In the genomic region with DNA sequence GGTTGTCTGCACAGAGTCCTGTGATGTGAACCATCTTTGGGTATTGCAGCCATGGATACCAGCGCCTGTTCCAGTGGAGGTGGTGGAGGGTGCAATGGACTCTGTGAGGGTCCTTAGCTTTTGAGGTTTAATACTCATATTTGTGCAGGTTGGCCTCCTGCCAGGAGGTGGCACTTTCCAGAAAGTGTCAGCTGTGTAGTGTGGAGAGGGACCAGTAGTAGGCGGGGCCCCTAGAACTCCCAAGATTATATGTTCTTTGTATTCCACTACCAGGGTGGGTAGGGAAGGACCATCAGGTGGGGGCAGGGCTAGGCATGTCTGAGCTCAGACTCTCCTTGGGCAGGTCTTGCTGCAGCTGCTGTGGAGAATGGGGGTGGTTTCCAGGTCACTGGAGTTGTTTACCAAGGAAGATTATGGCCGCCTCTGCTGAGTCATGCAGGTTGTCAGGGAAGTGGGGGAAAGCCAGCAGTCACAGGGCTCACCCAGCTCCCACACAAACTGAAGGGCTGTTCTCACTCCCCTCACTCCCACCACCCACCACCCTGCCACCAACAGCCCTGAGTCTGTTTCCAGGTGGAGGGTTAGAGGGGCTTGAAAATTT, we compare ENCODE assay signal across 29 cellular contexts. TPM values are rescaled to one million over a fixed set of nuclear protein-coding genes. Genes with fewer than 3 reads are reported as not detected.
DNase-seq lines count a peak whose midpoint lies in the region; FAIRE-seq and TF ChIP-seq lines count a peak whose summit lies in the region.
"Had no signal": no experiment of that assay in that cellular context is flagged by ENCODE, and none has a peak within 500 bp of the region (broad histone marks: within the 10 kb centered on the region; RNA-seq: fewer than 3 reads in every experiment).

No MANE protein-coding gene starts in this region.

- no peak overlapping the region for H3K4me3 Mint-ChIP-seq in activated T-cell treated with anti-CD3 and anti-CD28 coated beads, Interleukin-2, amount 50 U/mL, for 24 hours
- H3K4me3 Mint-ChIP-seq: activated T-cell treated with anti-CD3 and anti-CD28 coated beads, Interleukin-2, amount 50 U/mL, for 72 hours; naive B cell had no signal

- peaks cover 0 to 13% (median 0%) of the 10 kb centered on the region in 3 donors for H3K4me1 ChIP-seq in esophagus squamous epithelium
- H3K4me1 ChIP-seq: colonic mucosa, gastrocnemius medialis, left ventricle myocardium inferior, psoas muscle, suprapubic skin had no signal

- no peak for TF ChIP-seq CTCF in C4-2B (conservative IDR thresholded peaks at IDR 0.05)
- TF ChIP-seq CTCF in esophagus squamous epithelium (IDR thresholded peaks at IDR 0.05), result no peak

- H3K36me3 ChIP-seq in esophagus squamous epithelium, result no peaks in the 10 kb centered on the region
- H3K36me3 ChIP-seq: colonic mucosa, suprapubic skin had no signal

- WGBS in esophagus squamous epithelium, 2 donors, result 57 to 100% methylated on average over 1 of the region's 3 CpGs

- peaks cover 46% of the 10 kb centered on the region for H3K9me3 Mint-ChIP-seq in activated T-cell treated with anti-CD3 and anti-CD28 coated beads, Interleukin-2, amount 50 U/mL, for 24 hours

- intact Hi-C loops in esophagus squamous epithelium (cut with DNase I), result no loop called here

- TF ChIP-seq POLR2A in esophagus squamous epithelium (IDR thresholded peaks at IDR 0.05), result no peak

- peaks cover 4% of the 10 kb centered on the region for H3K36me3 Mint-ChIP-seq in activated T-cell treated with anti-CD3 and anti-CD28 coated beads, Interleukin-2, amount 50 U/mL, for 24 hours (ENCODE audit: low read depth)

- FAIRE-seq in RCC 7860 (lab: Jason Lieb, UNC), result no peak
- FAIRE-seq: GM12878 had no signal

- no peaks in the 10 kb centered on the region for H3K4me1 Mint-ChIP-seq in activated T-cell treated with anti-CD3 and anti-CD28 coated beads, Interleukin-2, amount 50 U/mL, for 24 hours (ENCODE audit: low read depth)
- H3K4me1 Mint-ChIP-seq: naive B cell had no signal

- DNase-seq in HT1080 (ENCODE audit: low read depth) (peak; percentile 48), RCC 7860 (ENCODE audit: low spot score) (peak; percentile 31), esophagus squamous epithelium (lab: John Stamatoyannopoulos, UW) (no peak), UCSD-AML1 (lab: John Stamatoyannopoulos, UW; ENCODE audit: unreplicated experiment) (no peak), middle frontal gyrus (ENCODE audit: extremely low spot score, low spot score) (no peak)
- DNase-seq in activated T-cell treated with anti-CD3 and anti-CD28 coated beads, Interleukin-2, amount 50 U/mL, for 24 hours, result no peak
- no peak for DNase-seq in activated T-cell treated with anti-CD3 and anti-CD28 coated beads, Interleukin-2, amount 50 U/mL, for 48 hours
- DNase-seq: activated naive CD4-positive, alpha-beta T cell treated with anti-CD3 and anti-CD28 coated beads, Interleukin-2, amount 50 U/mL, for 16 hours; activated T-cell treated with anti-CD3 and anti-CD28 coated beads, Interleukin-2, amount 50 U/mL, for 72 hours; amniotic stem cell; colonic mucosa; EL; gastrocnemius medialis; HCEC 1CT; hypothalamus; Karpas-422; left ventricle myocardium inferior; MV-4-11; naive B cell; NCI-H146; NCI-H524 treated with DMSO at 0.1 percent for 48 hours; nucleus accumbens; stimulated activated naive CD4-positive, alpha-beta T cell had no signal

- H3K27ac ChIP-seq in C4-2B, result peak overlapping the region; percentile 5; the same call in 1 of the 2 replicates
- H3K27ac ChIP-seq in esophagus squamous epithelium, result peak overlapping the region in 3 of 4 donors; percentile 48 to 55 (median 48)
- H3K27ac ChIP-seq: colonic mucosa, gastrocnemius medialis, left ventricle myocardium inferior, psoas muscle, RWPE1, SK-N-MC, suprapubic skin had no signal

- peaks cover 3% of the 10 kb centered on the region for H3K27me3 Mint-ChIP-seq in activated T-cell treated with anti-CD3 and anti-CD28 coated beads, Interleukin-2, amount 50 U/mL, for 24 hours

- no peaks in the 10 kb centered on the region for H3K27me3 ChIP-seq in esophagus squamous epithelium
- H3K27me3 ChIP-seq: colonic mucosa, gastrocnemius medialis, suprapubic skin had no signal

- peak overlapping the region in 1 of 4 donors; percentile 15 for H3K4me3 ChIP-seq in esophagus squamous epithelium
- H3K4me3 ChIP-seq: colonic mucosa, gastrocnemius medialis, GM12878, left ventricle myocardium inferior, psoas muscle, SK-N-MC, suprapubic skin had no signal

- peaks cover 0 to 61% (median 51%) of the 10 kb centered on the region in 3 donors for H3K9me3 ChIP-seq in esophagus squamous epithelium
- H3K9me3 ChIP-seq: colonic mucosa had no signal

- no peak overlapping the region for H3K27ac Mint-ChIP-seq in activated T-cell treated with anti-CD3 and anti-CD28 coated beads, Interleukin-2, amount 50 U/mL, for 24 hours
- H3K27ac Mint-ChIP-seq: activated T-cell treated with anti-CD3 and anti-CD28 coated beads, Interleukin-2, amount 50 U/mL, for 72 hours had no signal

RNA-seq across cellular contexts. Expression of gene ZNF678, which starts 31.2 kb away (rescaled TPM):
- 5.3 and 5.7 TPM in 2 replicates for total RNA-seq in HT1080 (2014; rRNA removed; shearing (Covaris generic))
- polyA plus RNA-seq in HT1080 (2015; cell fraction: cytosol; rRNA removed), result 1.7 and 2.5 TPM in 2 replicates
- polyA plus RNA-seq in HT1080 (2015; cell fraction: nucleus; rRNA removed), result 6.0 and 6.5 TPM in 2 replicates
- 1 to 10 TPM; 1.5 to 7.6 (median 3.2) TPM for total RNA-seq in esophagus squamous epithelium

Comparison
In these comparisons a context has a peak if more than half of its experiments do, and no peak if none do; other contexts are left out.
1. DNase-seq: peak in HT1080 (single experiment) and RCC 7860 (single experiment); none in esophagus squamous epithelium (single experiment), UCSD-AML1 (single experiment), activated T-cell treated with anti-CD3 and anti-CD28 coated beads, Interleukin-2, amount 50 U/mL, for 24 hours (single experiment), middle frontal gyrus (single experiment) and activated T-cell treated with anti-CD3 and anti-CD28 coated beads, Interleukin-2, amount 50 U/mL, for 48 hours (0 of 2).